ENCODE assay signal across 19 cellular contexts in the genomic region with DNA sequence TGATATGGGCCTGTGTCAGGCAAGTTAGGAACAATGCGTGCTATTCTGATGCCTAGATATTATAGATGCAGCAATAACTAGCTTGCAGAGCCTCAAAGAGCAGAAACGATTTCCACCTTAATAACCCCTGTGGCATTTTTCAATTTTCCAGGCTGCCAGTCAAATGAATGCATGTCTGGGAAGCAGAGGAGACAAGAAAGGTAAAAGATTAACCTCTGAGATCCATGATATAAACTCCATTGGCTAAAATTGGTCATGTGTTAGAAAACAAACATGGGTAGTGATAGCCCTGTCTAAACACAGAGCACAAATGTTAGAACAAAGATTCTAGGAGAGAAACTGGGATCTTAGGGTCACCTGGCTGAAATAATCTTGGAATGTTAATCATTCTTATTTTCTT.
A peak's percentile ranks its signal among the peaks of the same experiment; 100 is the strongest.
DNase-seq lines count a peak whose midpoint lies in the region; ATAC-seq, FAIRE-seq and TF ChIP-seq lines count a peak whose summit lies in the region.
"Had no signal": no experiment of that assay in that cellular context is flagged by ENCODE, and none has a peak within 500 bp of the region (broad histone marks: within the 10 kb centered on the region; RNA-seq: fewer than 3 reads in every experiment).

No MANE protein-coding gene starts in this region.

- H3K27ac ChIP-seq in HUES64 (ENCODE audit: low read depth, low read length) (peak overlapping the region; percentile 19; the same call in 1 of the 2 replicates), neural progenitor cell (no peak overlapping the region), psoas muscle (no peak overlapping the region)
- H3K27ac ChIP-seq: BLaER1, KMS-11, RWPE1 had no signal

- 0 out of 2 replicates have a peak, but pooled peaks cover 6% of the 10 kb centered on the region for H3K9me3 ChIP-seq in Caco-2
- H3K9me3 ChIP-seq in HUES64 (ENCODE audit: insufficient read depth, low read depth, low read length) = no peaks in the 10 kb centered on the region
- no peaks in the 10 kb centered on the region for H3K9me3 ChIP-seq in neural progenitor cell (ENCODE audit: low read depth)
- no peaks in the 10 kb centered on the region for H3K9me3 ChIP-seq in psoas muscle
- H3K9me3 ChIP-seq: BLaER1, HAP-1 had no signal

- POLR2A ChIA-PET in Caco-2 (lab: Charles Lee) = no interaction called here

- no peaks in the 10 kb centered on the region for H3K27me3 Mint-ChIP-seq in Caco-2 (ENCODE audit: insufficient read depth, unreplicated experiment)
- H3K27me3 Mint-ChIP-seq in neural progenitor cell (ENCODE audit: insufficient read depth, low read depth) = no peaks in the 10 kb centered on the region

- H3K4me1 ChIP-seq in Caco-2 = peaks cover 55% of the 10 kb centered on the region
- peaks cover 10% of the 10 kb centered on the region for H3K4me1 ChIP-seq in HUES64 (ENCODE audit: insufficient read depth, low read length)
- peaks cover 17% of the 10 kb centered on the region for H3K4me1 ChIP-seq in neural progenitor cell
- peaks cover 10% of the 10 kb centered on the region for H3K4me1 ChIP-seq in psoas muscle
- H3K4me1 ChIP-seq: HAP-1 had no signal

- no peak for TF ChIP-seq CTCF in Caco-2 (IDR thresholded peaks at IDR 0.05; ENCODE audit: insufficient read depth in 1 of 2, low read depth in 1 of 2, low read length in 1 of 2, severe bottlenecking in 1 of 2, unreplicated experiment in 1 of 2)
- TF ChIP-seq CTCF in neural progenitor cell (IDR thresholded peaks at IDR 0.05) = no peak
- no peak for TF ChIP-seq CTCF in psoas muscle (IDR thresholded peaks at IDR 0.05)

- H3K79me2 ChIP-seq in neural progenitor cell (ENCODE audit: low read depth) = no peaks in the 10 kb centered on the region

- intact Hi-C loops in Caco-2 (cut with micrococcal nuclease; ENCODE audit: unreplicated experiment) = no loop called here
- intact Hi-C loops in psoas muscle (cut with DNase I) = no loop called here

- DNase-seq in Caco-2 (peak in 1 of 2 experiments; percentile 56), neural progenitor cell (ENCODE audit: low spot score) (no peak), HuH-7.5 (ENCODE audit: low spot score) (no peak), psoas muscle (no peak)
- DNase-seq: CD4-positive, alpha-beta memory T cell; DMS79; NCI-H1417; NCI-H187; NCI-H2107; NCI-H510A treated with DMSO at 0.1 percent for 48 hours had no signal

- peak overlapping the region; percentile 11 for H3K4me2 ChIP-seq in neural progenitor cell
- H3K4me2 ChIP-seq: BLaER1, KMS-11 had no signal

- no peaks in the 10 kb centered on the region for H3K36me3 ChIP-seq in Caco-2 (ENCODE audit: control insufficient read depth, insufficient read depth, low read length)
- no peaks in the 10 kb centered on the region for H3K36me3 ChIP-seq in HUES64 (ENCODE audit: insufficient read depth, low read length)
- H3K36me3 ChIP-seq in neural progenitor cell = no peaks in the 10 kb centered on the region
- H3K36me3 ChIP-seq in psoas muscle (ENCODE audit: insufficient read depth in 1 of 2, low read depth in 1 of 2) = no peaks in the 10 kb centered on the region
- H3K36me3 ChIP-seq: BLaER1, HAP-1 had no signal

- BruUV-seq in Caco-2 (replicated peaks; lab: Mats Ljungman, UMichigan) = no TSS peak

- no peak overlapping the region for H3K9ac ChIP-seq in HUES64 (ENCODE audit: low read depth, low read length)
- H3K9ac ChIP-seq in neural progenitor cell = no peak overlapping the region
- H3K9ac ChIP-seq: BLaER1, KMS-11 had no signal

- no peaks in the 10 kb centered on the region for H4K20me1 ChIP-seq in neural progenitor cell (ENCODE audit: low read depth)
- H4K20me1 ChIP-seq: BLaER1 had no signal

- H3K9me3 Mint-ChIP-seq in Caco-2 (ENCODE audit: unreplicated experiment) = peaks cover 17% of the 10 kb centered on the region
- H3K9me3 Mint-ChIP-seq in neural progenitor cell = no peaks in the 10 kb centered on the region
- H3K9me3 Mint-ChIP-seq: CD4-positive, alpha-beta memory T cell had no signal

- 96% methylated on average over 2 of the region's 2 CpGs for WGBS in HUES64
- 65 to 77% (median 72%) methylated on average over 2 of the region's 2 CpGs for WGBS in psoas muscle, 3 donors

- H3F3A ChIP-seq in neural progenitor cell (ENCODE audit: low read depth) = peaks cover 7% of the 10 kb centered on the region

- ATAC-seq in HG02973 (IDR thresholded peaks at IDR 0.05; ENCODE audit: unreplicated experiment) (no peak), psoas muscle (no peak)

- H2AFZ ChIP-seq in neural progenitor cell (replicated peaks) = peak overlapping the region; percentile 50

- peak overlapping the region; percentile 16 for H3K27ac Mint-ChIP-seq in Caco-2 (ENCODE audit: unreplicated experiment)
- H3K27ac Mint-ChIP-seq in neural progenitor cell = no peak overlapping the region
- H3K27ac Mint-ChIP-seq: CD4-positive, alpha-beta memory T cell had no signal

- peak; percentile 94 for FAIRE-seq in islet of Langerhans (lab: Jason Lieb, UNC)
- FAIRE-seq: GM12892, GM18507 had no signal

- H3K4me3 Mint-ChIP-seq in Caco-2 (ENCODE audit: unreplicated experiment) (peak overlapping the region; percentile 49), neural progenitor cell (no peak overlapping the region)
- H3K4me3 Mint-ChIP-seq: CD4-positive, alpha-beta memory T cell had no signal

- CTCF ChIA-PET in Caco-2 (lab: Charles Lee) = no interaction called here

- no peaks in the 10 kb centered on the region for H3K27me3 ChIP-seq in Caco-2 (replicated peaks; ENCODE audit: control insufficient read depth, insufficient read depth, low read length)
- no peaks in the 10 kb centered on the region for H3K27me3 ChIP-seq in HUES64 (ENCODE audit: insufficient read depth, low read length)
- H3K27me3 ChIP-seq in neural progenitor cell = no peaks in the 10 kb centered on the region
- H3K27me3 ChIP-seq in psoas muscle (ENCODE audit: insufficient read depth in 3 of 3, low read length in 2 of 3) = no peaks in the 10 kb centered on the region
- H3K27me3 ChIP-seq: BLaER1 had no signal

- H3K4me1 Mint-ChIP-seq in Caco-2 (ENCODE audit: low read depth, unreplicated experiment) (peaks cover 40% of the 10 kb centered on the region), neural progenitor cell (no peaks in the 10 kb centered on the region)
- H3K4me1 Mint-ChIP-seq: CD4-positive, alpha-beta memory T cell had no signal

- H3K36me3 Mint-ChIP-seq in Caco-2 (ENCODE audit: insufficient read depth, unreplicated experiment) (no peaks in the 10 kb centered on the region), neural progenitor cell (no peaks in the 10 kb centered on the region)
- H3K36me3 Mint-ChIP-seq: CD4-positive, alpha-beta memory T cell had no signal

- H3K4me3 ChIP-seq in Caco-2 (ENCODE audit: low read depth, low read length) (no peak overlapping the region), HUES64 (ENCODE audit: low read length) (no peak overlapping the region), neural progenitor cell (no peak overlapping the region), psoas muscle (no peak overlapping the region)
- H3K4me3 ChIP-seq: BLaER1, HAP-1 had no signal
